In the genomic region with DNA sequence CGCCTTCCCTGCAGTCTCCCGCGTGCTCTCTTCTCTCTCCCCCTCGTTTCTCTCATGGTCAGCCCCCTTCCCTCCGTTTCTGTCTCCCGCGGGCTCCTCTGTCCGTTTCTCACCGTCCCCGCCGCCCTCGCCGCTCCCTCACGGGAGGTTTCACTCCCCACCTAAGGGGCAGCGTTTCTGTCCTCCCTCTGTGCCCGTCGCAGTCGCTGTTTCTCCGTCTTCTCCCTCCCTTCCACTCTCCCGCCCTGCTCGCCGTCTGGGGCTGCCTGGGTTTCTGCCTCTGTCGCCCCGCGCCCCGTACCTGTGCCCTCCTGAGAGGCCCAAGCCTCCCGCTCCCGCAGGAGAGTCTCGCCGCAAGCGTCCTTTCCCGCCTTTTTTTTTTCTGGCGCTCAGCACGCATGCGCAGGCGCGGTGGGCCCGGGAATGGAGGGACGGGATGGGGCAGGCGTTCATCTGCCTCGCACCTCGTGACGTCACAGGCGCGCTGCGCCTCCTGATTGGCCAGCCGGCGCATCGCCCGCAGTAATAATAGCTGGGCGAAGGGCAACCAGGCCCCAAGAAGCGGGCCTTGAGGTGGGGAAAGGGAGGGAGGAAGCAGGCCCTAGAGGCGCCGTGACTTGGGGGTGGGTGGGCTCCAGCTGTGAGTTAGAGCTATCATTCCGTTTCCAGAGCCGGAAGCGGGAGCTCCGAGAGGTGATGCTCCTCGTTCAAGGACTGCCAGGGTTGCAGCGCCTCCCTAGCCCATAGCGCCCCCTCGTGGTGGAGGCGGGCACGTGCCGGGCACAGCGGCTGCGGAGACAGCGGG, we compare ENCODE assay signal across 8 cellular contexts. TPM values are rescaled to one million over a fixed set of nuclear protein-coding genes. Genes with fewer than 3 reads are reported as not detected.
DNase-seq lines count a peak whose midpoint lies in the region; ATAC-seq and TF ChIP-seq lines count a peak whose summit lies in the region.

No MANE protein-coding gene starts in this region.

- H3K4me1 ChIP-seq in uterus, result peaks cover 0 to 7% of the 10 kb centered on the region in 2 donors

- intact Hi-C loops in left ventricle myocardium superior (cut with micrococcal nuclease) (loop anchor here (2.0 kb wide), 1 partner anchor 37 kb away; no protein-coding TSS in a partner anchor), uterus (cut with DNase I; ENCODE audit: low total_unique reads) (loop anchor here (5.0 kb wide), 1 partner anchor 36 kb away; no protein-coding TSS in a partner anchor)

- peak overlapping the region; percentile 66 for H3K27ac ChIP-seq in uterus

- H3K27me3 ChIP-seq in uterus, result no peaks in the 10 kb centered on the region

- peak in 1 of 2 donors; percentile 22 for TF ChIP-seq POLR2A in uterus (IDR thresholded peaks at IDR 0.05)

- DNase-seq in NCI-H1417 treated with DMSO at 0.1 percent for 48 hours (lab: John Stamatoyannopoulos, UW), result peak; percentile 25
- peak; percentile 79 to 95 (median 87) for DNase-seq in T-helper 1 cell
- DNase-seq in amniotic epithelial cell (ENCODE audit: low read depth), result peak; percentile 81
- DNase-seq in left ventricle myocardium superior, result peak; percentile 97
- DNase-seq in putamen (ENCODE audit: low spot score), result peak; percentile 93
- peak; percentile 91 to 92 for DNase-seq in uterus

- peak; percentile 93 for ATAC-seq in HG02798 (IDR thresholded peaks at IDR 0.05; ENCODE audit: poor library complexity, unreplicated experiment)
- ATAC-seq in left ventricle myocardium superior, result peak; percentile 98

- peak; percentile 99 for TF ChIP-seq CTCF in GM12875 (IDR thresholded peaks at IDR 0.05; ENCODE audit: borderline replicate concordance, insufficient read depth, low read depth, low read length)
- TF ChIP-seq CTCF in uterus (IDR thresholded peaks at IDR 0.05), result peak; percentile 97 to 99 (median 98)

- H3K36me3 ChIP-seq in uterus, result no peaks in the 10 kb centered on the region

- H3K9me3 ChIP-seq in uterus, result no peaks in the 10 kb centered on the region

- peak overlapping the region; percentile 53 for H3K4me3 ChIP-seq in GM12875 (ENCODE audit: low read depth, low read length)
- peak overlapping the region; percentile 29 to 31 for H3K4me3 ChIP-seq in uterus

RNA-seq across cellular contexts. Expression of gene SSC5D, which starts 15.4 kb away (rescaled TPM):
- total RNA-seq in left ventricle myocardium superior, result 2.7 TPM
- total RNA-seq in uterus, result 10 to 100 TPM in 3 of 4 donors, 1 to 10 TPM in 1; 5.0 to 50.8 (median 36.0) TPM

RNA-seq across cellular contexts. Expression of gene NAT14, which starts 18.7 kb away (rescaled TPM):
- total RNA-seq in left ventricle myocardium superior (6.0 TPM), uterus (10 to 100 TPM; 16.8 to 44.3 (median 19.6) TPM)

RNA-seq across cellular contexts. Expression of gene ZNF628, which starts 27.2 kb away (rescaled TPM):
- 6.4 TPM for total RNA-seq in left ventricle myocardium superior
- total RNA-seq in uterus, result 10 to 100 TPM in 2 of 4 donors, 1 to 10 TPM in 1, not detected in 1; 1.0 to 29.5 (median 11.9) TPM

RNA-seq across cellular contexts. Expression of gene SBK2, which starts 33.3 kb away (rescaled TPM):
- 15.2 TPM for total RNA-seq in left ventricle myocardium superior
- not detected for total RNA-seq in uterus

RNA-seq across cellular contexts. Expression of gene C19orf85, which starts 39.1 kb away (rescaled TPM):
- total RNA-seq in left ventricle myocardium superior, result not detected
- not detected for total RNA-seq in uterus

Comparison
In these comparisons a context has a peak if more than half of its experiments do, and no peak if none do; other contexts are left out.
1. Peak in every context shown above with its lines: DNase-seq, ATAC-seq, H3K4me3 ChIP-seq and H3K27ac ChIP-seq.
2. DNase-seq: peak in every context shown above with its lines; median percentile 97 in left ventricle myocardium superior; 93 in putamen; 92 in uterus; 87 in T-helper 1 cell; 81 in amniotic epithelial cell; 25 in NCI-H1417 treated with DMSO at 0.1 percent for 48 hours.